ENCODE assay signal across 8 cellular contexts in genomic region chr4:155954118-155954503, GRCh38. TPM values are rescaled to one million over a fixed set of nuclear protein-coding genes. Genes with fewer than 3 reads are reported as not detected.
DNase-seq lines count a peak whose midpoint lies in the region; ATAC-seq, FAIRE-seq and TF ChIP-seq lines count a peak whose summit lies in the region.

No MANE protein-coding gene starts in this region.

- H3K4me3 Mint-ChIP-seq in activated CD8-positive, alpha-beta T cell treated with anti-CD3 and anti-CD28 coated beads for 36 hours: peak overlapping the region; percentile 96

- no peaks in the 10 kb centered on the region for H3K27me3 ChIP-seq in HAP-1 (ENCODE audit: low read depth)
- no peaks in the 10 kb centered on the region for H3K27me3 ChIP-seq in right atrium auricular region
- H3K27me3 ChIP-seq in small intestine (ENCODE audit: control insufficient read depth in 2 of 2, insufficient read depth in 2 of 2, low read length in 2 of 2): no peaks in the 10 kb centered on the region

- H3K4me1 ChIP-seq in HAP-1: peaks cover 6% of the 10 kb centered on the region
- H3K4me1 ChIP-seq in right atrium auricular region: peaks cover 0 to 5% of the 10 kb centered on the region in 2 donors
- peaks cover 3 to 4% of the 10 kb centered on the region in 2 donors for H3K4me1 ChIP-seq in small intestine (ENCODE audit: control insufficient read depth in 2 of 2, insufficient read depth in 1 of 2, low read depth in 1 of 2, low read length in 1 of 2)

- peaks cover 4% of the 10 kb centered on the region for H3K27me3 Mint-ChIP-seq in activated CD8-positive, alpha-beta T cell treated with anti-CD3 and anti-CD28 coated beads for 36 hours

- POLR2A ChIA-PET in activated CD8-positive, alpha-beta T cell treated with anti-CD3 and anti-CD28 coated beads for 36 hours (lab: Charles Lee): interaction anchor here (1.0 kb wide), 1 partner anchor 12 kb away, joined by 4 read pairs; no protein-coding TSS in a partner anchor

- no peak for ATAC-seq in activated CD8-positive, alpha-beta T cell treated with anti-CD3 and anti-CD28 coated beads for 36 hours
- ATAC-seq in GM18498 (IDR thresholded peaks at IDR 0.05; ENCODE audit: unreplicated experiment) (no peak), GM21529 (IDR thresholded peaks at IDR 0.05; ENCODE audit: unreplicated experiment) (no peak)

- no peaks in the 10 kb centered on the region for H3K9me3 ChIP-seq in HAP-1
- no peaks in the 10 kb centered on the region for H3K9me3 ChIP-seq in right atrium auricular region
- H3K9me3 ChIP-seq in small intestine (ENCODE audit: control insufficient read depth, low read depth): no peaks in the 10 kb centered on the region

- CTCF ChIA-PET in activated CD8-positive, alpha-beta T cell treated with anti-CD3 and anti-CD28 coated beads for 36 hours (lab: Charles Lee): interaction anchor here (0.9 to 3.6 kb wide), 14 partner anchors 9 to 581 kb away, joined by 3 to 53 read pairs (median 5); no protein-coding TSS in a partner anchor

- TF ChIP-seq CTCF in activated CD8-positive, alpha-beta T cell treated with anti-CD3 and anti-CD28 coated beads for 36 hours (IDR thresholded peaks at IDR 0.05): no peak
- no peak for TF ChIP-seq CTCF in right atrium auricular region (IDR thresholded peaks at IDR 0.05)

- 44 to 63% (median 49%) methylated on average over 8 of the region's 8 CpGs for WGBS in small intestine, 3 donors

- H3K27ac ChIP-seq in right atrium auricular region (peak overlapping the region; percentile 96 to 99), small intestine (ENCODE audit: low read depth in 1 of 2, low read length in 1 of 2) (peak overlapping the region; percentile 100)

- H3K27ac Mint-ChIP-seq in activated CD8-positive, alpha-beta T cell treated with anti-CD3 and anti-CD28 coated beads for 36 hours: peak overlapping the region; percentile 100

- in situ Hi-C loops in HAP-1 (cut with MboI; ENCODE audit: low sequenced_read_pairs): loop anchor here (5.0 kb wide), 1 partner anchor 142 kb away; no protein-coding TSS in a partner anchor

- no peaks in the 10 kb centered on the region for H3K36me3 Mint-ChIP-seq in activated CD8-positive, alpha-beta T cell treated with anti-CD3 and anti-CD28 coated beads for 36 hours (ENCODE audit: low read depth)

- no peaks in the 10 kb centered on the region for H3K9me3 Mint-ChIP-seq in activated CD8-positive, alpha-beta T cell treated with anti-CD3 and anti-CD28 coated beads for 36 hours

- peaks cover 10% of the 10 kb centered on the region for H3K4me1 Mint-ChIP-seq in activated CD8-positive, alpha-beta T cell treated with anti-CD3 and anti-CD28 coated beads for 36 hours (ENCODE audit: low read depth)

- H3K36me3 ChIP-seq in HAP-1 (replicated peaks) (no peaks in the 10 kb centered on the region), right atrium auricular region (no peaks in the 10 kb centered on the region), small intestine (ENCODE audit: control insufficient read depth in 2 of 2, insufficient read depth in 2 of 2, low read length in 2 of 2) (no peaks in the 10 kb centered on the region)

- DNase-seq in HAP-1 (ENCODE audit: low spot score in 2 of 2): no peak
- no peak for DNase-seq in activated CD8-positive, alpha-beta T cell treated with anti-CD3 and anti-CD28 coated beads for 36 hours
- no peak for DNase-seq in right atrium auricular region (ENCODE audit: low spot score)
- DNase-seq in small intestine: no peak
- no peak for DNase-seq in DMS53 (lab: John Stamatoyannopoulos, UW)
- DNase-seq in GF-D8 (lab: John Stamatoyannopoulos, UW): no peak

- H3K4me3 ChIP-seq in HAP-1: peak overlapping the region; percentile 40
- peak overlapping the region; percentile 80 to 88 for H3K4me3 ChIP-seq in right atrium auricular region
- H3K4me3 ChIP-seq in small intestine (ENCODE audit: low read depth in 1 of 2, low read length in 2 of 2): peak overlapping the region; percentile 87 to 88

- no peak for FAIRE-seq in small intestine (lab: Jason Lieb, UNC)

- intact Hi-C loops in activated CD8-positive, alpha-beta T cell treated with anti-CD3 and anti-CD28 coated beads for 36 hours (cut with micrococcal nuclease): no loop called here

RNA-seq across cellular contexts. Expression of gene CTSO, which starts 0.4 kb away (rescaled TPM):
- total RNA-seq in activated CD8-positive, alpha-beta T cell treated with anti-CD3 and anti-CD28 coated beads for 36 hours: 1 to 10 TPM; 3.4 to 3.7 TPM
- total RNA-seq in right atrium auricular region: 10 to 100 TPM; 11.4 to 14.9 TPM
- 10 to 100 TPM in 1 of 3 donors, 1 to 10 TPM in 2; 6.5 to 10.8 (median 8.9) TPM for polyA plus RNA-seq in small intestine

RNA-seq across cellular contexts. Expression of gene TDO2, which starts 50.6 kb away (rescaled TPM):
- not detected for total RNA-seq in activated CD8-positive, alpha-beta T cell treated with anti-CD3 and anti-CD28 coated beads for 36 hours
- total RNA-seq in right atrium auricular region: not detected
- 1 to 10 TPM in 2 of 3 donors, under 1 TPM in 1; 0.75 to 3.0 (median 1.3) TPM for polyA plus RNA-seq in small intestine
